ENCODE assay signal across 9 cellular contexts in the genomic region with DNA sequence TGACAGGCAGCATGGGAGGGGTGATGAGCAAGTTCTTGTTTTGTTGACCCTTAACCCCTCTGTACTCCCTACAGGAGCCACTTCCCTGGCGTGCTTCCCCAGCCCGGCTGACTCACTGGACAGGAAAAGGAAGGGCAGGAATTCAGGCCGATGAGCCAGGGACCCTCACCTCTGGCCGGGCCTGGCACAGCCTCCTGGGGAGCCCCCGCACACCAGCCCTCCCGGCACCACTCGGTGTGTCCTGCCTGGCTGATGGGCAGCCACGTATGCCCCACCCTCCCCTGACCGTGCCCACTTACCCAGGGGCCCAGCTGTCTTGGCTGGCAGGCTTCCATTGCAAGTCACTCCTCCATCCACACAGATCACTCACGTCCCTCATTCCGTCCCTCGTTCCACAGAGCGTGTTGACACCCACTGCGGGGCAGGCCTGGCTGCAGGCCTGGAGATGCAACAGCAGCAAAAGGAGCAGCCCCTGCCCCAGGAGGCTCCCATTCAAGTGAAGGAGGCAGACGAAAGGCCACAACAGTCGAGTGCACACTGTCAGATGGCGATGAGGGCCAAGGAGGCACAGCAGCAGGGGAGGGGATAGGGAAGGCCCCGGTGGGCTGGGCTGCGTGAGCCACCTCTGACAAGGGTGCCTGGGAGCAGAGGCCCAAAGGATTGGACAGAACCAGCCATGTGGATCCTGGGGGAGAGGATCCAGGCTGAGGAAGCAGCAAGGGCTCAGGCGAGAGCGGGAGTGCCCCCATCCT. TPM values are rescaled to one million over a fixed set of nuclear protein-coding genes. Genes with fewer than 3 reads are reported as not detected.
DNase-seq lines count a peak whose midpoint lies in the region; ATAC-seq lines count a peak whose summit lies in the region.
"Had no signal": no experiment of that assay in that cellular context is flagged by ENCODE, and none has a peak within 500 bp of the region (broad histone marks: within the 10 kb centered on the region; RNA-seq: fewer than 3 reads in every experiment).

No MANE protein-coding gene starts in this region.

- H3K27ac Mint-ChIP-seq in T-cell: no peak overlapping the region

- POLR2A ChIA-PET in T-cell (lab: Charles Lee): no interaction called here

- H3K9me3 ChIP-seq in mucosa of rectum (ENCODE audit: control insufficient read depth in 2 of 2, low read length in 2 of 2): no peaks in the 10 kb centered on the region

- H3K4me1 ChIP-seq in mucosa of rectum (ENCODE audit: control insufficient read depth in 2 of 2, insufficient read depth in 2 of 2, low read length in 2 of 2): peaks cover 23 to 46% of the 10 kb centered on the region in 2 donors

- DNase-seq in Right ventricle myocardium inferior (ENCODE audit: missing footprints): peak; percentile 81
- DNase-seq in cardiac septum (ENCODE audit: low spot score): no peak
- DNase-seq in epithelial cell of prostate (ENCODE audit: low read depth, low spot score): no peak
- DNase-seq in T-cell: no peak
- DNase-seq in stimulated activated CD4-positive, alpha-beta T cell treated with anti-CD3 and anti-CD28 coated beads, Interleukin-12 subunit alpha, Interleukin-12 subunit beta, amount 100 ng/mL, for 4 hours: no peak
- DNase-seq in GOT3 (lab: John Stamatoyannopoulos, UW): no peak
- DNase-seq: activated effector memory CD4-positive, alpha-beta T cell treated with Interleukin-2 at 50 U/mL for 16 hours had no signal

- ATAC-seq in Right ventricle myocardium inferior (peak; percentile 43), HG02763 (IDR thresholded peaks at IDR 0.05; ENCODE audit: unreplicated experiment) (no peak), T-cell (replicated peaks in 1 of 4) (no peak)

- CTCF ChIA-PET in T-cell (lab: Charles Lee): no interaction called here

- H3K4me3 Mint-ChIP-seq in T-cell: no peak overlapping the region

- H3K9me3 Mint-ChIP-seq in T-cell: no peaks in the 10 kb centered on the region

- H3K4me1 Mint-ChIP-seq in T-cell: no peaks in the 10 kb centered on the region

- no peaks in the 10 kb centered on the region for H3K27me3 ChIP-seq in mucosa of rectum (ENCODE audit: control insufficient read depth in 2 of 2, insufficient read depth in 2 of 2, low read length in 2 of 2)

- H3K4me3 ChIP-seq in mucosa of rectum (ENCODE audit: low read length in 2 of 2): no peak overlapping the region

- H3K36me3 ChIP-seq in mucosa of rectum (ENCODE audit: control insufficient read depth in 2 of 2, insufficient read depth in 2 of 2, low read length in 2 of 2): no peaks in the 10 kb centered on the region

- peaks cover 5 to 15% of the 10 kb centered on the region in 2 donors for H3K27me3 Mint-ChIP-seq in T-cell

- H3K9ac ChIP-seq in mucosa of rectum (ENCODE audit: low read depth in 1 of 2, low read length in 2 of 2): no peak overlapping the region

- H3K27ac ChIP-seq in epithelial cell of prostate: peak overlapping the region; percentile 24
- peak overlapping the region; percentile 13 to 57 for H3K27ac ChIP-seq in mucosa of rectum (ENCODE audit: low read depth in 2 of 2, low read length in 2 of 2)

- intact Hi-C loops in Right ventricle myocardium inferior (cut with DNase I) (no loop called here), cardiac septum (cut with DNase I) (no loop called here)

- H3K36me3 Mint-ChIP-seq in T-cell: no peaks in the 10 kb centered on the region

RNA-seq across cellular contexts. Expression of a gene that starts 19.7 kb away (rescaled TPM):
- 46.9 TPM for total RNA-seq in Right ventricle myocardium inferior
- total RNA-seq in cardiac septum: 70.2 TPM
- 1 to 10 TPM; 2.6 to 5.7 (median 3.3) TPM for total RNA-seq in T-cell

RNA-seq across cellular contexts. Expression of a gene that starts 56.0 kb away (rescaled TPM):
- 244 TPM for total RNA-seq in Right ventricle myocardium inferior
- total RNA-seq in cardiac septum: 350 TPM
- under 1 TPM in 4 of 5 donors, not detected in 1; 0.13 to 0.90 (median 0.74) TPM for total RNA-seq in T-cell

Comparison
In these comparisons a context has a peak if more than half of its experiments do, and no peak if none do; other contexts are left out.
1. RNA of a gene that starts 56.0 kb away (total RNA-seq): 350 TPM in cardiac septum (single experiment) and 244 TPM in Right ventricle myocardium inferior (single experiment); 0.13 to 0.90 TPM in T-cell; every median in the first group is over 100 times any median in the second.